ENCODE assay signal across 1 cellular context in genomic region chr19:55027140-55027471, GRCh38. TPM values are rescaled to one million over a fixed set of nuclear protein-coding genes. Genes with fewer than 3 reads are reported as not detected.
"Had no signal": no experiment of that assay in that cellular context is flagged by ENCODE, and none has a peak within 500 bp of the region (broad histone marks: within the 10 kb centered on the region; RNA-seq: fewer than 3 reads in every experiment).

No MANE protein-coding gene starts in this region.

RNA-seq across cellular contexts. Expression of gene GP6, which starts 11.0 kb away (rescaled TPM):
- total RNA-seq: SK-MEL-5 had no signal
